20 cellular contexts compared by ENCODE assay signal in genomic region chr6:137762168-137763090, GRCh38.
"Had no signal": no experiment of that assay in that cellular context is flagged by ENCODE, and none has a peak within 500 bp of the region (broad histone marks: within the 10 kb centered on the region; RNA-seq: fewer than 3 reads in every experiment).

No MANE protein-coding gene starts in this region.

- H3K9me3 ChIP-seq: adrenal gland, breast epithelium, prostate gland, vagina had no signal

- DNase-seq: activated CD4-positive, alpha-beta T cell treated with anti-CD3 and anti-CD28 coated beads, Interleukin-2, amount 50 U/mL, for 1 hour; activated gamma-delta T cell; adrenal gland; effector CD8-positive, alpha-beta T cell; foreskin fibroblast; left lung; stimulated activated CD4-positive, alpha-beta T cell treated with anti-CD3 and anti-CD28 coated beads, Interleukin-2, amount 100 ng/mL, for 24 hours; stomach; T-helper 1 cell; T1000 had no signal

- H3K36me3 Mint-ChIP-seq: activated naive CD4-positive, alpha-beta T cell treated with anti-CD3 and anti-CD28 coated beads, Interleukin-2, amount 50 U/mL, for 24 hours; mesothelial cell of epicardium had no signal

- FAIRE-seq: astrocyte had no signal

- H3K27ac Mint-ChIP-seq: activated naive CD4-positive, alpha-beta T cell treated with anti-CD3 and anti-CD28 coated beads, Interleukin-2, amount 50 U/mL, for 24 hours; dendritic cell treated with granulocyte-macrophage colony-stimulating factor and Interleukin-4, amounts not matched to agents 40 ng/mL and 50 ng/mL, for 4 days; mesothelial cell of epicardium had no signal

- H3K27ac ChIP-seq: adrenal gland, breast epithelium, left lung, prostate gland, right atrium auricular region, stomach, vagina had no signal

- H3K4me1 ChIP-seq: adrenal gland, breast epithelium, prostate gland, right atrium auricular region, stomach, vagina had no signal

- H3K4me1 Mint-ChIP-seq: mesothelial cell of epicardium, neural crest cell had no signal

- H3K4me3 Mint-ChIP-seq: activated naive CD4-positive, alpha-beta T cell treated with anti-CD3 and anti-CD28 coated beads, Interleukin-2, amount 50 U/mL, for 24 hours; dendritic cell treated with granulocyte-macrophage colony-stimulating factor and Interleukin-4, amounts not matched to agents 40 ng/mL and 50 ng/mL, for 4 days; mesothelial cell of epicardium; neural crest cell had no signal

- H3K27me3 Mint-ChIP-seq: activated naive CD4-positive, alpha-beta T cell treated with anti-CD3 and anti-CD28 coated beads, Interleukin-2, amount 50 U/mL, for 24 hours had no signal

- H3K36me3 ChIP-seq: adrenal gland, breast epithelium, left lung, prostate gland, right atrium auricular region, stomach, vagina had no signal

- H3K4me3 ChIP-seq: adrenal gland, breast epithelium, left lung, prostate gland, right atrium auricular region, stomach, vagina had no signal

- ATAC-seq: activated CD4-positive, CD25-positive, alpha-beta regulatory T cell treated with anti-CD3 and anti-CD28 coated beads, Interleukin-2, amount 50 U/mL, for 24 hours; left lung had no signal

- H3K27me3 ChIP-seq: adrenal gland, breast epithelium, left lung, right atrium auricular region, stomach, vagina had no signal

- H3K9me3 Mint-ChIP-seq: activated naive CD4-positive, alpha-beta T cell treated with anti-CD3 and anti-CD28 coated beads, Interleukin-2, amount 50 U/mL, for 24 hours; dendritic cell treated with granulocyte-macrophage colony-stimulating factor and Interleukin-4, amounts not matched to agents 40 ng/mL and 50 ng/mL, for 4 days had no signal
